Comparison of ENCODE assay signal across 1 cellular context in genomic region chr7:66099232-66099550, GRCh38.
TF ChIP-seq lines count a peak whose summit lies in the region.

No MANE protein-coding gene starts in this region.

TF ChIP-seq in GM12878, 131 proteins besides CTCF, POLR2A, EP300 and RAD21:
- TF ChIP-seq SPI1 (IDR thresholded peaks at IDR 0.05; ENCODE audit: borderline replicate concordance, insufficient read depth, low read depth, low read length) (no peak), SMAD5 (IDR thresholded peaks at IDR 0.05; ENCODE audit: low read depth) (no peak), SP1 (IDR thresholded peaks at IDR 0.05; ENCODE audit: low read depth, low read length) (no peak), RUNX3 (IDR thresholded peaks at IDR 0.05; ENCODE audit: low read length) (no peak), RAD51 (IDR thresholded peaks at IDR 0.05) (no peak), ZBED1 (IDR thresholded peaks at IDR 0.05; ENCODE audit: borderline replicate concordance) (no peak), HDAC2 (IDR thresholded peaks at IDR 0.05) (no peak), BACH1 (IDR thresholded peaks at IDR 0.05; ENCODE audit: borderline replicate concordance) (no peak), TBL1XR1 (IDR thresholded peaks at IDR 0.05; ENCODE audit: low read depth, low read length) (no peak), ESRRA (IDR thresholded peaks at IDR 0.05; ENCODE audit: low read length) (no peak), STAT1 (conservative IDR thresholded peaks at IDR 0.05) (no peak), BMI1 (IDR thresholded peaks at IDR 0.05; ENCODE audit: borderline replicate concordance) (no peak), YY1 (IDR thresholded peaks at IDR 0.05; ENCODE audit: low read depth, low read length) (no peak), BRCA1 (IDR thresholded peaks at IDR 0.05; ENCODE audit: low read depth, low read length) (no peak), JUND (IDR thresholded peaks at IDR 0.05; ENCODE audit: low read depth, low read length) (no peak), MTA2 (IDR thresholded peaks at IDR 0.05; ENCODE audit: low read depth) (no peak)
- TF ChIP-seq, protein P1, sequence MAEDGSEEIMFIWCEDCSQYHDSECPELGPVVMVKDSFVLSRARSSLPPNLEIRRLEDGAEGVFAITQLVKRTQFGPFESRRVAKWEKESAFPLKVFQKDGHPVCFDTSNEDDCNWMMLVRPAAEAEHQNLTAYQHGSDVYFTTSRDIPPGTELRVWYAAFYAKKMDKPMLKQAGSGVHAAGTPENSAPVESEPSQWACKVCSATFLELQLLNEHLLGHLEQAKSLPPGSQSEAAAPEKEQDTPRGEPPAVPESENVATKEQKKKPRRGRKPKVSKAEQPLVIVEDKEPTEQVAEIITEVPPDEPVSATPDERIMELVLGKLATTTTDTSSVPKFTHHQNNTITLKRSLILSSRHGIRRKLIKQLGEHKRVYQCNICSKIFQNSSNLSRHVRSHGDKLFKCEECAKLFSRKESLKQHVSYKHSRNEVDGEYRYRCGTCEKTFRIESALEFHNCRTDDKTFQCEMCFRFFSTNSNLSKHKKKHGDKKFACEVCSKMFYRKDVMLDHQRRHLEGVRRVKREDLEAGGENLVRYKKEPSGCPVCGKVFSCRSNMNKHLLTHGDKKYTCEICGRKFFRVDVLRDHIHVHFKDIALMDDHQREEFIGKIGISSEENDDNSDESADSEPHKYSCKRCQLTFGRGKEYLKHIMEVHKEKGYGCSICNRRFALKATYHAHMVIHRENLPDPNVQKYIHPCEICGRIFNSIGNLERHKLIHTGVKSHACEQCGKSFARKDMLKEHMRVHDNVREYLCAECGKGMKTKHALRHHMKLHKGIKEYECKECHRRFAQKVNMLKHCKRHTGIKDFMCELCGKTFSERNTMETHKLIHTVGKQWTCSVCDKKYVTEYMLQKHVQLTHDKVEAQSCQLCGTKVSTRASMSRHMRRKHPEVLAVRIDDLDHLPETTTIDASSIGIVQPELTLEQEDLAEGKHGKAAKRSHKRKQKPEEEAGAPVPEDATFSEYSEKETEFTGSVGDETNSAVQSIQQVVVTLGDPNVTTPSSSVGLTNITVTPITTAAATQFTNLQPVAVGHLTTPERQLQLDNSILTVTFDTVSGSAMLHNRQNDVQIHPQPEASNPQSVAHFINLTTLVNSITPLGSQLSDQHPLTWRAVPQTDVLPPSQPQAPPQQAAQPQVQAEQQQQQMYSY (CRISPR knock-in tag; IDR thresholded peaks at IDR 0.05) = no peak
- TF ChIP-seq, protein P2, sequence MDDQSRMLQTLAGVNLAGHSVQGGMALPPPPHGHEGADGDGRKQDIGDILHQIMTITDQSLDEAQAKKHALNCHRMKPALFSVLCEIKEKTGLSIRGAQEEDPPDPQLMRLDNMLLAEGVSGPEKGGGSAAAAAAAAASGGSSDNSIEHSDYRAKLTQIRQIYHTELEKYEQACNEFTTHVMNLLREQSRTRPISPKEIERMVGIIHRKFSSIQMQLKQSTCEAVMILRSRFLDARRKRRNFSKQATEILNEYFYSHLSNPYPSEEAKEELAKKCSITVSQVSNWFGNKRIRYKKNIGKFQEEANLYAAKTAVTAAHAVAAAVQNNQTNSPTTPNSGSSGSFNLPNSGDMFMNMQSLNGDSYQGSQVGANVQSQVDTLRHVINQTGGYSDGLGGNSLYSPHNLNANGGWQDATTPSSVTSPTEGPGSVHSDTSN (IDR thresholded peaks at IDR 0.05; ENCODE audit: insufficient replicate concordance, low read depth, low read length) = no peak
- TF ChIP-seq, protein P3, sequence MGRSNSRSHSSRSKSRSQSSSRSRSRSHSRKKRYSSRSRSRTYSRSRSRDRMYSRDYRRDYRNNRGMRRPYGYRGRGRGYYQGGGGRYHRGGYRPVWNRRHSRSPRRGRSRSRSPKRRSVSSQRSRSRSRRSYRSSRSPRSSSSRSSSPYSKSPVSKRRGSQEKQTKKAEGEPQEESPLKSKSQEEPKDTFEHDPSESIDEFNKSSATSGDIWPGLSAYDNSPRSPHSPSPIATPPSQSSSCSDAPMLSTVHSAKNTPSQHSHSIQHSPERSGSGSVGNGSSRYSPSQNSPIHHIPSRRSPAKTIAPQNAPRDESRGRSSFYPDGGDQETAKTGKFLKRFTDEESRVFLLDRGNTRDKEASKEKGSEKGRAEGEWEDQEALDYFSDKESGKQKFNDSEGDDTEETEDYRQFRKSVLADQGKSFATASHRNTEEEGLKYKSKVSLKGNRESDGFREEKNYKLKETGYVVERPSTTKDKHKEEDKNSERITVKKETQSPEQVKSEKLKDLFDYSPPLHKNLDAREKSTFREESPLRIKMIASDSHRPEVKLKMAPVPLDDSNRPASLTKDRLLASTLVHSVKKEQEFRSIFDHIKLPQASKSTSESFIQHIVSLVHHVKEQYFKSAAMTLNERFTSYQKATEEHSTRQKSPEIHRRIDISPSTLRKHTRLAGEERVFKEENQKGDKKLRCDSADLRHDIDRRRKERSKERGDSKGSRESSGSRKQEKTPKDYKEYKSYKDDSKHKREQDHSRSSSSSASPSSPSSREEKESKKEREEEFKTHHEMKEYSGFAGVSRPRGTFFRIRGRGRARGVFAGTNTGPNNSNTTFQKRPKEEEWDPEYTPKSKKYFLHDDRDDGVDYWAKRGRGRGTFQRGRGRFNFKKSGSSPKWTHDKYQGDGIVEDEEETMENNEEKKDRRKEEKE (IDR thresholded peaks at IDR 0.05) = no peak
